In the genomic region with DNA sequence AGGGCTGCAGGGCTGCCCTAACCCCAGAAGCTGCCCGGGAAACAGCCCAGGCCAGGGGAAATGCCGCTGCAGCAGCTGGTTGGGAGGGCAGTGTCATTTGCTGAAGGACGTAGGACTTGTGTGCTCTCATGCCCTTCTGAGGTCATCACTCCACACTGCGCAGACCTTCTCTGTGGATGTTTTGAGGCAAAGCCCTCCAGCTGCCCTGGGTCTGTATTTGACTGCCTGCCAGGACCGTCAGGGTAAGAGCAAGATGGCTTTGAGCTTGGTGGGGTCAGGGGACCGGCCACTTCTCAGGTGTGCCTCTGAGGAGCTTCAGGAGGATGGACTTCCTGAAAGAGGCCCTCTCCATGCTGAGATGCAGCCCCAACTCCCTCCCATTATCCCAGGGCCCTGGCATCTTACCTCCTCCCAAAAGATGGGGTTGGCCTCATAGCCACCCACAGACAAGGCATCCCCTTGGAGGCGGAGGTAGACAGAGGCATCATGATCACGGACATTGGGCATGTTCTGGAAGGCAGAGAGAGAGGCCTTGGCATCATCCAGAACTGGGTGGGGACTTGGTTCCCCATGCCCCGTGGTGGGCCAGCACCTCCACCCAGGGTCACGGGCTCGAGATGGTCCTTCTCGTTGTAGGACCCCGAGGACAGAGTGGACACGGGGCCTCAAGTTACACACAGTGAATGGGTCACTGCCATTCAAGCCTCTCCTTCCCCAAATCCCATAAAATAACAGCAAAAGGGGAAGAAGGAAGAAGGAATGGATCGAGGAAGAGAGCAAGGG, we compare ENCODE assay signal across 1 cellular context.
TF ChIP-seq lines count a peak whose summit lies in the region.

No MANE protein-coding gene starts in this region.

TF ChIP-seq in IMR-90, 13 proteins besides CTCF, POLR2A, EP300 and RAD21 (continued from another document):
- TF ChIP-seq RFX5 (IDR thresholded peaks at IDR 0.05; ENCODE audit: low read depth, low read length) (no peak), USF2 (IDR thresholded peaks at IDR 0.05; ENCODE audit: low read depth, low read length) (no peak)
